Comparison of ENCODE assay signal across 23 cellular contexts in the genomic region with DNA sequence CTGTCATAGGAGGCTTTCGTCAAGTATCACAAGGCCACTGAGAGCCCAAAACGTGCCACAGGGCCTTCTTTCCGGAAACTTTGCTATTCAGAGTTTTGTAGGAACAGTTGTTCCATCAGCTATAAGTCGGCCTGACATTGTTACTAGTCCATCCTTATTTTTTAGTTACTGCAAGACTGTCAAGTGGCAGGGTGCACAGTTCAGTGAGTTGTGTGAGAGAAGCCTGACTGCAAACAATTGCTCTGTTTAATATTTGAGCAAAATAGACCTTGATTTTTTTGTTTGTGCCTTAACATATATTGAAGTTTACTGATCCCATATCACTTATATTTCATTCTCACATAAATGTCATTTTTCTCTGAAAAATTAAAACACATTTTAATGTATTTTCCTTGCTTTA.
"Had no signal": no experiment of that assay in that cellular context is flagged by ENCODE, and none has a peak within 500 bp of the region (broad histone marks: within the 10 kb centered on the region; RNA-seq: fewer than 3 reads in every experiment).

No MANE protein-coding gene starts in this region.

- ATAC-seq: left colon; left lung; lower lobe of right lung; naive thymus-derived CD8-positive, alpha-beta T cell; pancreas; right cardiac atrium; stimulated activated effector memory CD8-positive, alpha-beta T cell treated with anti-CD3 and anti-CD28 coated beads, Interleukin-12 subunit alpha, Interleukin-12 subunit beta, amount 100 ng/mL, for 72 hours had no signal

- FAIRE-seq: islet of Langerhans, kidney, pancreas, small intestine had no signal

- DNase-seq: hypothalamus; immature natural killer cell; kidney; left colon; left lung; lower lobe of right lung; mammary epithelial cell; mesenchymal stem cell; naive thymus-derived CD8-positive, alpha-beta T cell; nucleus accumbens; pancreas; posterior cingulate gyrus; retina; right cardiac atrium; sigmoid colon; spleen; stimulated activated CD4-positive, alpha-beta T cell treated with anti-CD3 and anti-CD28 coated beads, Interleukin-4, amount 100 ng/mL, for 24 hours; stimulated activated naive CD4-positive, alpha-beta T cell; tibial artery; upper lobe of left lung had no signal
